In the genomic region with DNA sequence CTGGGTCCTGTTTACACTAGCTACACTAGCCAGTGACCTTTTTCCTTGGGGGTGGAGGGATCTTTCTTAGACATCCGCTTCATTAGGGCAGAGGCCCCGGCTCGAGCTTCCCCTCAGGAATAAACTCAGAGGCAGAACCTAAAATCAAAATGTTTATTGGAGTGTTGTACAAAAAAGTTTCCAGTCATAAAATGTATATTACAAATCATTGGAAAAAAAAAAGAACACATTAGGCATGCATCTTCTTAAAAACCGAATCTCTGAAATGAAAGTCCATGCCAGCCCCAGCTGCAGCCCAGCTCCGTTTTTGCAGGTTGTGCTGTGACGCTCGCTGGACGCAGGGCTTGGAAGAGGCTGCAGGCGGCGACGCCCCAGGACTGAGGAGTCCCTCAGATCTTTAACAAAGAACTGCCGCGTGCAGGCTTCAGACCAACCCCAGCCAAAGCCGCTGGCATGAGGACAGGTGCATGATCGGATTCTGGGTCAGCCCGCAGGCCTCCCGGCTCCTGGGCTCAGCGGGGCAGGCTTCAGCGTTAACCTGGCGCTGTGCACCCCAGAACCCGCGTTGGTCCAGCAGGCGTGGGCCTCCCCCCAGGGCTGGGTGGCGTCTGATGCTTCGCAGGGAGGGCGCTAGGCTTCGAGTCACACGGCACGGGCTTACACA, we compare ENCODE assay signal across 8 cellular contexts. TPM values are rescaled to one million over a fixed set of nuclear protein-coding genes. Genes with fewer than 3 reads are reported as not detected.
A peak's percentile ranks its signal among the peaks of the same experiment; 100 is the strongest.
DNase-seq lines count a peak whose midpoint lies in the region; ATAC-seq, FAIRE-seq and TF ChIP-seq lines count a peak whose summit lies in the region.

No MANE protein-coding gene starts in this region.

- no peak for TF ChIP-seq CTCF in 22Rv1 (IDR thresholded peaks at IDR 0.05)

- peak overlapping the region; percentile 89 for H3K4me3 ChIP-seq in GM23248

- no peaks in the 10 kb centered on the region for H3K9me3 ChIP-seq in GM23248 (ENCODE audit: low read depth)

- no peak for FAIRE-seq in RCC 7860 (lab: Jason Lieb, UNC)

- POLR2A ChIA-PET in activated CD8-positive, alpha-beta T cell treated with anti-CD3 and anti-CD28 coated beads, Interleukin-2, amount 10 ng/mL, durations not matched to agents 7 days and 5 days (lab: Charles Lee): interaction anchor here (0.7 to 1.8 kb wide), 5 partner anchors 29 to 171 kb away, joined by 3 to 5 read pairs (median 3); partner anchors contain the start of gene GADD45B

- WGBS in GM23248 (ENCODE audit: low coverage in 1 of 2, low lambda C conversion rate in 2 of 2, missing lambda C conversion rate in 2 of 2), 2 experiments: 15 to 18% methylated on average over 29 of the region's 29 CpGs

- ATAC-seq in activated CD8-positive, alpha-beta T cell treated with anti-CD3 and anti-CD28 coated beads, Interleukin-2, amount 10 ng/mL, durations not matched to agents 7 days and 5 days: no peak
- no peak for ATAC-seq in Right ventricle myocardium superior (ENCODE audit: poor library complexity)
- no peak for ATAC-seq in GM18511 (IDR thresholded peaks at IDR 0.05; ENCODE audit: unreplicated experiment)

- no peaks in the 10 kb centered on the region for H3K27me3 ChIP-seq in GM23248 (replicated peaks; ENCODE audit: insufficient read depth)

- intact Hi-C loops in Right ventricle myocardium superior (cut with DNase I): no loop called here
- intact Hi-C loops in posterior cingulate gyrus (cut with DNase I): no loop called here

- no peaks in the 10 kb centered on the region for H4K20me1 ChIP-seq in GM23248 (ENCODE audit: insufficient read depth)

- peak overlapping the region; percentile 92 for H3K4me3 Mint-ChIP-seq in activated CD8-positive, alpha-beta T cell treated with anti-CD3 and anti-CD28 coated beads, Interleukin-2, amount 10 ng/mL, durations not matched to agents 7 days and 5 days

- H3K9me2 ChIP-seq in GM23248 (ENCODE audit: insufficient read depth): no peaks in the 10 kb centered on the region

- peaks cover 16% of the 10 kb centered on the region; the same call in 1 of the 2 replicates for H3F3A ChIP-seq in GM23248 (ENCODE audit: insufficient read depth)

- DNase-seq in GM23248: peak; percentile 72
- DNase-seq in activated CD8-positive, alpha-beta T cell treated with anti-CD3 and anti-CD28 coated beads, Interleukin-2, amount 10 ng/mL, durations not matched to agents 7 days and 5 days: no peak
- peak; percentile 63 for DNase-seq in Right ventricle myocardium superior
- peak in 8 of 10 donors; percentile 24 to 92 (median 53) for DNase-seq in posterior cingulate gyrus
- no peak for DNase-seq in RCC 7860 (ENCODE audit: low spot score)
- DNase-seq in effector CD8-positive, alpha-beta T cell (lab: John Stamatoyannopoulos, UW): no peak

- H3K27ac Mint-ChIP-seq in activated CD8-positive, alpha-beta T cell treated with anti-CD3 and anti-CD28 coated beads, Interleukin-2, amount 10 ng/mL, durations not matched to agents 7 days and 5 days: peak overlapping the region; percentile 97

- no peaks in the 10 kb centered on the region for H3K9me3 Mint-ChIP-seq in activated CD8-positive, alpha-beta T cell treated with anti-CD3 and anti-CD28 coated beads, Interleukin-2, amount 10 ng/mL, durations not matched to agents 7 days and 5 days (ENCODE audit: insufficient read depth)

- peaks cover 17% of the 10 kb centered on the region for H3K4me1 ChIP-seq in GM23248 (ENCODE audit: insufficient read depth)

- peaks cover 14% of the 10 kb centered on the region for H3K4me1 Mint-ChIP-seq in activated CD8-positive, alpha-beta T cell treated with anti-CD3 and anti-CD28 coated beads, Interleukin-2, amount 10 ng/mL, durations not matched to agents 7 days and 5 days (ENCODE audit: low read depth)

- no peaks in the 10 kb centered on the region for H3K36me3 ChIP-seq in GM23248 (ENCODE audit: low read depth)

- H3K36me3 Mint-ChIP-seq in activated CD8-positive, alpha-beta T cell treated with anti-CD3 and anti-CD28 coated beads, Interleukin-2, amount 10 ng/mL, durations not matched to agents 7 days and 5 days (ENCODE audit: low read depth): peaks cover 39% of the 10 kb centered on the region

- peak overlapping the region; percentile 72 for H2AFZ ChIP-seq in GM23248

- peak overlapping the region; percentile 96 for H3K9ac ChIP-seq in GM23248

- peak overlapping the region; percentile 93 for H3K27ac ChIP-seq in 22Rv1
- peak overlapping the region; percentile 92 for H3K27ac ChIP-seq in GM23248

- H3K79me2 ChIP-seq in GM23248 (ENCODE audit: insufficient read depth): peaks cover 34% of the 10 kb centered on the region

- H3K27me3 Mint-ChIP-seq in activated CD8-positive, alpha-beta T cell treated with anti-CD3 and anti-CD28 coated beads, Interleukin-2, amount 10 ng/mL, durations not matched to agents 7 days and 5 days (ENCODE audit: low read depth): no peaks in the 10 kb centered on the region

- in situ Hi-C loops in GM23248 (cut with MboI): no loop called here

- CTCF ChIA-PET in activated CD8-positive, alpha-beta T cell treated with anti-CD3 and anti-CD28 coated beads, Interleukin-2, amount 10 ng/mL, durations not matched to agents 7 days and 5 days (lab: Charles Lee): interaction anchor here (0.8 to 1.6 kb wide), 8 partner anchors 29 to 208 kb away, joined by 3 to 6 read pairs (median 4); partner anchors contain the start of gene LMNB2

- peak overlapping the region; percentile 70 for H3K4me2 ChIP-seq in GM23248 (ENCODE audit: unreplicated experiment)

RNA-seq across cellular contexts. Expression of gene TIMM13, which starts 0.8 kb away (rescaled TPM):
- 56.4 and 57.6 TPM in 2 replicates for total RNA-seq in GM23248 (2014; rRNA removed; shearing (Covaris generic))
- polyA plus RNA-seq in GM23248 (2016; fragmentation: Nextera tagmentation; extraction: Ambion mirVana): 143 and 161 TPM in 2 replicates
- total RNA-seq in activated CD8-positive, alpha-beta T cell treated with anti-CD3 and anti-CD28 coated beads, Interleukin-2, amount 10 ng/mL, durations not matched to agents 7 days and 5 days: 10 to 100 TPM; 75.1 to 80.2 TPM
- total RNA-seq in Right ventricle myocardium superior: 96.6 TPM

RNA-seq across cellular contexts. Expression of gene LMNB2, which starts 28.6 kb away (rescaled TPM):
- 93.7 and 119 TPM in 2 replicates for total RNA-seq in GM23248 (2014; rRNA removed; shearing (Covaris generic))
- 25.2 and 25.9 TPM in 2 replicates for polyA plus RNA-seq in GM23248 (2016; fragmentation: Nextera tagmentation; extraction: Ambion mirVana)
- 100 to 1,000 TPM; 108 to 119 TPM for total RNA-seq in activated CD8-positive, alpha-beta T cell treated with anti-CD3 and anti-CD28 coated beads, Interleukin-2, amount 10 ng/mL, durations not matched to agents 7 days and 5 days
- 13.9 TPM for total RNA-seq in Right ventricle myocardium superior

RNA-seq across cellular contexts. Expression of gene GADD45B, which starts 47.8 kb away (rescaled TPM):
- 89.7 TPM in 2 replicates for total RNA-seq in GM23248 (2014; rRNA removed; shearing (Covaris generic))
- 95.0 and 96.1 TPM in 2 replicates for polyA plus RNA-seq in GM23248 (2016; fragmentation: Nextera tagmentation; extraction: Ambion mirVana)
- 10 to 100 TPM; 59.2 to 61.4 TPM for total RNA-seq in activated CD8-positive, alpha-beta T cell treated with anti-CD3 and anti-CD28 coated beads, Interleukin-2, amount 10 ng/mL, durations not matched to agents 7 days and 5 days
- total RNA-seq in Right ventricle myocardium superior: 42.1 TPM

Comparison
In these comparisons a context has a peak if more than half of its experiments do, and no peak if none do; other contexts are left out.
1. DNase-seq: peak in GM23248 (single experiment), Right ventricle myocardium superior (single experiment) and posterior cingulate gyrus (8 of 10); none in activated CD8-positive, alpha-beta T cell treated with anti-CD3 and anti-CD28 coated beads, Interleukin-2, amount 10 ng/mL, durations not matched to agents 7 days and 5 days (single experiment), RCC 7860 (single experiment) and effector CD8-positive, alpha-beta T cell (single experiment).